8 cellular contexts compared by ENCODE assay signal in genomic region chr7:19747740-19748339, GRCh38. TPM values are rescaled to one million over a fixed set of nuclear protein-coding genes. Genes with fewer than 3 reads are reported as not detected.
DNase-seq lines count a peak whose midpoint lies in the region; ATAC-seq, FAIRE-seq and TF ChIP-seq lines count a peak whose summit lies in the region.

No MANE protein-coding gene starts in this region.

- no peak for DNase-seq in GM06990 (ENCODE audit: extremely low read depth, insufficient read length)
- DNase-seq in HT1080 (ENCODE audit: low read depth), result peak; percentile 5
- DNase-seq in endothelial cell of umbilical vein (ENCODE audit: low read depth, low spot score), result peak; percentile 43
- peak; percentile 28 for DNase-seq in putamen (ENCODE audit: low spot score)
- no peak for DNase-seq in activated CD4-positive, alpha-beta T cell treated with anti-CD3 and anti-CD28 coated beads for 36 hours
- no peak for DNase-seq in natural killer cell treated with Interleukin-12 subunit alpha and Interleukin-12 subunit beta and Interleukin-15 and Interleukin-18, amount 100 ng/mL, for 72 hours (ENCODE audit: low spot score)

- peaks cover 5% of the 10 kb centered on the region for H3K27me3 Mint-ChIP-seq in activated CD4-positive, alpha-beta T cell treated with anti-CD3 and anti-CD28 coated beads for 36 hours
- H3K27me3 Mint-ChIP-seq in natural killer cell treated with Interleukin-12 subunit alpha and Interleukin-12 subunit beta and Interleukin-15 and Interleukin-18, amount 100 ng/mL, for 72 hours, result no peaks in the 10 kb centered on the region

- TF ChIP-seq CTCF in GM06990 (IDR thresholded peaks at IDR 0.05; ENCODE audit: insufficient read depth, low read length, poor library complexity, severe bottlenecking) (peak; percentile 46), OCI-LY3 (IDR thresholded peaks at IDR 0.05; ENCODE audit: low read depth, low read length) (peak; percentile 56), endothelial cell of umbilical vein (IDR thresholded peaks at IDR 0.05; ENCODE audit: extremely low read depth in 1 of 2, insufficient read depth in 1 of 2, low read depth in 1 of 2, low read length in 2 of 2) (peak; percentile 25 to 46)

- dilution Hi-C loops in endothelial cell of umbilical vein (cut with MboI; ENCODE audit: extremely low pct_ligation_motif_present, low sequenced_read_pairs), result no loop called here

- H4K20me1 ChIP-seq in OCI-LY3 (ENCODE audit: insufficient read depth, low read length) (no peaks in the 10 kb centered on the region), endothelial cell of umbilical vein (replicated peaks; ENCODE audit: control insufficient read depth, extremely low read depth, insufficient read depth, low read length) (no peaks in the 10 kb centered on the region)

- TF ChIP-seq POLR2A in endothelial cell of umbilical vein (IDR thresholded peaks at IDR 0.05; ENCODE audit: low read depth, low read length), result no peak

- H3K4me3 ChIP-seq in GM06990 (replicated peaks; ENCODE audit: low read depth, low read length) (no peak overlapping the region), OCI-LY3 (ENCODE audit: low read length) (no peak overlapping the region), endothelial cell of umbilical vein (replicated peaks in 1 of 3; ENCODE audit: insufficient read depth in 1 of 3, low read depth in 1 of 3, low read length in 3 of 3) (no peak overlapping the region)

- H3K27ac Mint-ChIP-seq in activated CD4-positive, alpha-beta T cell treated with anti-CD3 and anti-CD28 coated beads for 36 hours, result no peak overlapping the region
- no peak overlapping the region for H3K27ac Mint-ChIP-seq in natural killer cell treated with Interleukin-12 subunit alpha and Interleukin-12 subunit beta and Interleukin-15 and Interleukin-18, amount 100 ng/mL, for 72 hours

- no peaks in the 10 kb centered on the region for H3K9me1 ChIP-seq in endothelial cell of umbilical vein (replicated peaks; ENCODE audit: control insufficient read depth, extremely low read depth, insufficient read depth, low read length)

- POLR2A ChIA-PET in endothelial cell of umbilical vein (lab: Charles Lee), result no interaction called here
- POLR2A ChIA-PET in activated CD4-positive, alpha-beta T cell treated with anti-CD3 and anti-CD28 coated beads for 36 hours (lab: Charles Lee), result no interaction called here

- H3K4me1 ChIP-seq in OCI-LY3 (ENCODE audit: low read length) (no peaks in the 10 kb centered on the region), endothelial cell of umbilical vein (ENCODE audit: control insufficient read depth, extremely low read depth, insufficient read depth, low read length) (no peaks in the 10 kb centered on the region)

- no peak overlapping the region for H3K4me3 Mint-ChIP-seq in activated CD4-positive, alpha-beta T cell treated with anti-CD3 and anti-CD28 coated beads for 36 hours
- no peak overlapping the region for H3K4me3 Mint-ChIP-seq in natural killer cell treated with Interleukin-12 subunit alpha and Interleukin-12 subunit beta and Interleukin-15 and Interleukin-18, amount 100 ng/mL, for 72 hours

- H3K9me3 ChIP-seq in OCI-LY3 (ENCODE audit: insufficient read depth, low read length) (no peaks in the 10 kb centered on the region), endothelial cell of umbilical vein (replicated peaks; ENCODE audit: control insufficient read depth, insufficient read depth, low read length) (no peaks in the 10 kb centered on the region)

- BruUV-seq in endothelial cell of umbilical vein (replicated peaks; lab: Mats Ljungman, UMichigan), result no TSS peak

- H3K27ac ChIP-seq in OCI-LY3 (ENCODE audit: low read length), result no peak overlapping the region
- no peak overlapping the region for H3K27ac ChIP-seq in endothelial cell of umbilical vein (ENCODE audit: insufficient read depth, low read depth, low read length)

- H3K36me3 ChIP-seq in GM06990 (ENCODE audit: control insufficient read depth, insufficient read depth, low read length) (no peaks in the 10 kb centered on the region), OCI-LY3 (replicated peaks; ENCODE audit: low read depth, low read length) (no peaks in the 10 kb centered on the region), endothelial cell of umbilical vein (ENCODE audit: control insufficient read depth in 2 of 2, extremely low read depth in 1 of 2, insufficient read depth in 2 of 2, low read length in 2 of 2) (no peaks in the 10 kb centered on the region)

- intact Hi-C loops in endothelial cell of umbilical vein (cut with micrococcal nuclease), result loop anchor here (1.0 to 2.0 kb wide), 5 partner anchors 424 to 900 kb away; no protein-coding TSS in a partner anchor
- intact Hi-C loops in activated CD4-positive, alpha-beta T cell treated with anti-CD3 and anti-CD28 coated beads for 36 hours (cut with DNase I, micrococcal nuclease), result loop anchor here (1.0 to 2.0 kb wide), 2 partner anchors 850 to 851 kb away; no protein-coding TSS in a partner anchor

- H3K27me3 ChIP-seq in GM06990 (replicated peaks; ENCODE audit: control insufficient read depth, insufficient read depth, low read length) (no peaks in the 10 kb centered on the region), OCI-LY3 (ENCODE audit: low read depth, low read length) (no peaks in the 10 kb centered on the region), endothelial cell of umbilical vein (ENCODE audit: control insufficient read depth in 2 of 2, insufficient read depth in 2 of 2, low read length in 2 of 2) (peaks cover 1 to 12% of the 10 kb centered on the region in 2 experiments)

- no peaks in the 10 kb centered on the region for H3K9me3 Mint-ChIP-seq in activated CD4-positive, alpha-beta T cell treated with anti-CD3 and anti-CD28 coated beads for 36 hours (ENCODE audit: low read depth)
- no peaks in the 10 kb centered on the region for H3K9me3 Mint-ChIP-seq in natural killer cell treated with Interleukin-12 subunit alpha and Interleukin-12 subunit beta and Interleukin-15 and Interleukin-18, amount 100 ng/mL, for 72 hours

- CTCF ChIA-PET in endothelial cell of umbilical vein (lab: Charles Lee), result interaction anchor here (0.6 to 4.8 kb wide), 109 partner anchors 9 to 1760 kb away, joined by 3 to 302 read pairs (median 4); partner anchors contain the start of genes ITGB8 and POLR1F
- CTCF ChIA-PET in activated CD4-positive, alpha-beta T cell treated with anti-CD3 and anti-CD28 coated beads for 36 hours (lab: Charles Lee), result interaction anchor here (0.6 to 2.7 kb wide), 16 partner anchors 8 to 850 kb away, joined by 3 to 15 read pairs (median 3); partner anchors contain the start of genes POLR1F and TMEM196

- H3K79me2 ChIP-seq in OCI-LY3 (ENCODE audit: low read length), result no peaks in the 10 kb centered on the region
- H3K79me2 ChIP-seq in endothelial cell of umbilical vein (ENCODE audit: control insufficient read depth, insufficient read depth, low read length), result no peaks in the 10 kb centered on the region

- no peak overlapping the region for H2AFZ ChIP-seq in OCI-LY3 (ENCODE audit: low read depth, low read length)
- no peak overlapping the region for H2AFZ ChIP-seq in endothelial cell of umbilical vein (ENCODE audit: low read depth, low read length)

- ATAC-seq in activated CD4-positive, alpha-beta T cell treated with anti-CD3 and anti-CD28 coated beads for 36 hours, result no peak
- no peak for ATAC-seq in natural killer cell treated with Interleukin-12 subunit alpha and Interleukin-12 subunit beta and Interleukin-15 and Interleukin-18, amount 100 ng/mL, for 72 hours
- ATAC-seq in HG03432 (IDR thresholded peaks at IDR 0.05; ENCODE audit: unreplicated experiment), result no peak

- H3K9ac ChIP-seq in OCI-LY3 (ENCODE audit: low read length) (no peak overlapping the region), endothelial cell of umbilical vein (replicated peaks; ENCODE audit: extremely low read depth, insufficient read depth, low read length) (no peak overlapping the region)

- H3K4me2 ChIP-seq in OCI-LY3 (ENCODE audit: low read length) (no peak overlapping the region), endothelial cell of umbilical vein (ENCODE audit: insufficient read depth, low read length) (no peak overlapping the region)

- H3K36me3 Mint-ChIP-seq in activated CD4-positive, alpha-beta T cell treated with anti-CD3 and anti-CD28 coated beads for 36 hours (ENCODE audit: low read depth), result no peaks in the 10 kb centered on the region
- no peaks in the 10 kb centered on the region for H3K36me3 Mint-ChIP-seq in natural killer cell treated with Interleukin-12 subunit alpha and Interleukin-12 subunit beta and Interleukin-15 and Interleukin-18, amount 100 ng/mL, for 72 hours

- no peaks in the 10 kb centered on the region for H3K4me1 Mint-ChIP-seq in activated CD4-positive, alpha-beta T cell treated with anti-CD3 and anti-CD28 coated beads for 36 hours
- H3K4me1 Mint-ChIP-seq in natural killer cell treated with Interleukin-12 subunit alpha and Interleukin-12 subunit beta and Interleukin-15 and Interleukin-18, amount 100 ng/mL, for 72 hours (ENCODE audit: low read depth in 2 of 2), result no peaks in the 10 kb centered on the region

- no peak for FAIRE-seq in endothelial cell of umbilical vein (lab: Jason Lieb, UNC)

RNA-seq across cellular contexts. Expression of gene TMEM196, which starts 25.6 kb away (rescaled TPM):
- not detected in 2 replicates for total RNA-seq in HT1080 (2014; rRNA removed; shearing (Covaris generic))
- not detected in 2 replicates for polyA plus RNA-seq in HT1080 (2015; cell fraction: cytosol; rRNA removed)
- polyA plus RNA-seq in HT1080 (2015; cell fraction: nucleus; rRNA removed), result not detected in 2 replicates
- not detected in 2 replicates for total RNA-seq in endothelial cell of umbilical vein
- polyA plus RNA-seq in endothelial cell of umbilical vein, result not detected in 2 replicates
- not detected in 2 replicates for polyA plus RNA-seq in endothelial cell of umbilical vein (2011; cell fraction: cytosol; rRNA removed)
- polyA plus RNA-seq in endothelial cell of umbilical vein (2011; cell fraction: nucleus; rRNA removed), result not detected in 2 replicates
- not detected in 2 replicates for polyA plus RNA-seq in endothelial cell of umbilical vein (2012)
- not detected in 2 replicates for polyA minus RNA-seq in endothelial cell of umbilical vein
- polyA minus RNA-seq in endothelial cell of umbilical vein (2011; cell fraction: cytosol; rRNA and poly(A)+ RNA removed), result not detected
- polyA minus RNA-seq in endothelial cell of umbilical vein (2011; cell fraction: nucleus; rRNA and poly(A)+ RNA removed), result not detected in 2 replicates
- total RNA-seq in activated CD4-positive, alpha-beta T cell treated with anti-CD3 and anti-CD28 coated beads for 36 hours, result not detected
- not detected for total RNA-seq in natural killer cell treated with Interleukin-12 subunit alpha and Interleukin-12 subunit beta and Interleukin-15 and Interleukin-18, amount 100 ng/mL, for 72 hours

RNA-seq across cellular contexts. Expression of gene POLR1F, which starts 39.0 kb away (rescaled TPM):
- total RNA-seq in HT1080 (2014; rRNA removed; shearing (Covaris generic)), result 27.7 and 29.0 TPM in 2 replicates
- 22.9 and 26.7 TPM in 2 replicates for polyA plus RNA-seq in HT1080 (2015; cell fraction: cytosol; rRNA removed)
- polyA plus RNA-seq in HT1080 (2015; cell fraction: nucleus; rRNA removed), result 33.1 and 33.7 TPM in 2 replicates
- total RNA-seq in endothelial cell of umbilical vein, result 21.0 and 27.0 TPM in 2 replicates
- polyA plus RNA-seq in endothelial cell of umbilical vein, result 7.9 and 10.4 TPM in 2 replicates
- 10.1 and 10.8 TPM in 2 replicates for polyA plus RNA-seq in endothelial cell of umbilical vein (2011; cell fraction: cytosol; rRNA removed)
- polyA plus RNA-seq in endothelial cell of umbilical vein (2011; cell fraction: nucleus; rRNA removed), result 19.6 and 23.1 TPM in 2 replicates
- 16.4 and 22.7 TPM in 2 replicates for polyA plus RNA-seq in endothelial cell of umbilical vein (2012)
- polyA minus RNA-seq in endothelial cell of umbilical vein, result 15.8 and 16.2 TPM in 2 replicates
- 9.0 TPM for polyA minus RNA-seq in endothelial cell of umbilical vein (2011; cell fraction: cytosol; rRNA and poly(A)+ RNA removed)
- 11.8 and 19.7 TPM in 2 replicates for polyA minus RNA-seq in endothelial cell of umbilical vein (2011; cell fraction: nucleus; rRNA and poly(A)+ RNA removed)
- total RNA-seq in activated CD4-positive, alpha-beta T cell treated with anti-CD3 and anti-CD28 coated beads for 36 hours, result 10 to 100 TPM; 25.8 to 32.2 TPM
- 10 to 100 TPM; 26.0 to 30.8 TPM for total RNA-seq in natural killer cell treated with Interleukin-12 subunit alpha and Interleukin-12 subunit beta and Interleukin-15 and Interleukin-18, amount 100 ng/mL, for 72 hours

Comparison
In these comparisons a context has a peak if more than half of its experiments do, and no peak if none do; other contexts are left out.
1. DNase-seq: peak in HT1080 (single experiment), endothelial cell of umbilical vein (single experiment) and putamen (single experiment); none in GM06990 (single experiment), activated CD4-positive, alpha-beta T cell treated with anti-CD3 and anti-CD28 coated beads for 36 hours (single experiment) and natural killer cell treated with Interleukin-12 subunit alpha and Interleukin-12 subunit beta and Interleukin-15 and Interleukin-18, amount 100 ng/mL, for 72 hours (single experiment).
2. Peak in every context shown above with its lines, with median percentiles within 50 percentile points of each other: CTCF ChIP-seq.